ENCODE assay signal across 14 cellular contexts in the genomic region with DNA sequence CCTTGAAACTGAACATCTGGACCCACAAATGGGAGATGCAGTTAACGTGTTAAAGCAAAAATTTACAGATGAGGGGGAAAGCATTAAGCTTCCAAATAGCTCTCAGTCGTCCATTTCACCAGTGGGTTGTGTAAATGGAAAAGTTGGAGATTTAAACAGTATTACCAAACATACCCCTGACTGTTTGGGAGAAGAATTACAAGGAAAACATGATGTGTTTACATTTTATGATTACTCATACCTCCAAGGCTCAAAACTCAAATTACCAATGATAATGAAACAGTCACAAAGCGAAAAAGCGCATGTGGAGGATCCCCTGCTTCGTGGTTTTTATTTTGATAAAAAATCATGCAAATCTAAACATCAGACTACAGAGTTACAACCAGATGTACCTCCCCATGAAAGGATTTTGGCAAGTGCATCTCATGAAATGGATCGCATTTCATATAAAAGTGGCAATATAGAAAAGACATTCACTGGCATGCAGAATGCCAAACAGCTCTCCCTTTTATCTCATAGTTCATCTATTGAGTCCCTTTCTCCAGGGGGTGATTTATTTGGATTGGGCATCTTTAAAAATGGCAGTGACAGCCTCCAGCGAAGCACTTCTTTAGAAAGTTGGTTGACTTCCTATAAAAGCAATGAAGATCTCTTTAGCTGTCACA.
DNase-seq lines count a peak whose midpoint lies in the region; ATAC-seq and TF ChIP-seq lines count a peak whose summit lies in the region.
"Had no signal": no experiment of that assay in that cellular context is flagged by ENCODE, and none has a peak within 500 bp of the region (broad histone marks: within the 10 kb centered on the region; RNA-seq: fewer than 3 reads in every experiment).

No MANE protein-coding gene starts in this region.

- H3K23ac ChIP-seq in IMR-90 (ENCODE audit: low read depth, low read length) (no peak overlapping the region), trophoblast cell (ENCODE audit: low read length) (no peak overlapping the region)

- H2BK5ac ChIP-seq in IMR-90 (ENCODE audit: low read depth, low read length, poor library complexity, severe bottlenecking), result no peak overlapping the region
- no peak overlapping the region for H2BK5ac ChIP-seq in trophoblast cell (ENCODE audit: low read depth, low read length, poor library complexity)

- H3K4ac ChIP-seq in IMR-90 (ENCODE audit: low read depth, low read length) (no peak overlapping the region), trophoblast cell (ENCODE audit: low read depth, low read length) (no peak overlapping the region)

- H3K36me3 ChIP-seq in heart left ventricle, result peaks cover 0 to 19% (median 0%) of the 10 kb centered on the region in 9 donors
- no peaks in the 10 kb centered on the region for H3K36me3 ChIP-seq in IMR-90 (ENCODE audit: control insufficient read depth, insufficient read depth, low read length)
- H3K36me3 ChIP-seq in trophoblast cell (ENCODE audit: control insufficient read depth in 1 of 2, insufficient read depth in 2 of 2, low read length in 2 of 2), result no peaks in the 10 kb centered on the region

- H3K9ac ChIP-seq in IMR-90 (ENCODE audit: low read depth, low read length), result no peak overlapping the region
- no peak overlapping the region for H3K9ac ChIP-seq in trophoblast cell (ENCODE audit: low read length)
- H3K9ac ChIP-seq: KMS-11 had no signal

- H2AK9ac ChIP-seq in IMR-90 (replicated peaks; ENCODE audit: low read depth, low read length, poor library complexity), result no peak overlapping the region

- dilution Hi-C loops in IMR-90 (cut with HindIII; ENCODE audit: low sequenced_read_pairs, unreplicated experiment), result no loop called here

- no peak for ATAC-seq in heart left ventricle
- ATAC-seq in left cardiac atrium, result no peak
- ATAC-seq in IMR-90 (ENCODE audit: low read depth), result peak; percentile 63

- H4K8ac ChIP-seq in IMR-90 (ENCODE audit: low read depth in 2 of 2, low read length in 2 of 2) (no peak overlapping the region), trophoblast cell (ENCODE audit: low read depth, low read length) (no peak overlapping the region)

- no peak overlapping the region for H2BK12ac ChIP-seq in trophoblast cell (ENCODE audit: low read length)

- H3K27ac ChIP-seq in heart left ventricle, result peak overlapping the region in 7 of 12 donors; percentile 67 to 96 (median 76)
- H3K27ac ChIP-seq in IMR-90 (ENCODE audit: insufficient read depth, low read length), result peak overlapping the region; percentile 75; the same call in 1 of the 2 replicates
- H3K27ac ChIP-seq in trophoblast cell (ENCODE audit: low read depth, low read length), result no peak overlapping the region
- H3K27ac ChIP-seq: KMS-11, PC-9 had no signal

- DNase-seq in heart left ventricle (no peak), left cardiac atrium (no peak), IMR-90 (peak; percentile 4), dedifferentiated amniotic fluid mesenchymal stem cell (ENCODE audit: extremely low spot score) (peak; percentile 18), smooth muscle cell of the brain vasculature (ENCODE audit: low read depth, low spot score) (peak; percentile 68), GF-D8 (lab: John Stamatoyannopoulos, UW) (no peak), trophoblast cell (no peak)
- DNase-seq in stimulated activated CD4-positive, alpha-beta T cell treated with anti-CD3 and anti-CD28 coated beads, Interleukin-15, amount 100 ng/mL, for 24 hours, result no peak
- DNase-seq: Caco-2, NCI-H1105 treated with DMSO at 0.1 percent for 48 hours, NCI-H187, NCI-H69, PC-9 had no signal

- WGBS in heart left ventricle, 4 donors, result 89 to 95% (median 93%) methylated on average over 7 of the region's 7 CpGs
- no CpG with 5 or more reads among the region's 7 CpGs for WGBS in IMR-90 (ENCODE audit: extremely low coverage in 2 of 2, insufficient read length in 1 of 2), 2 experiments
- no CpG with 5 or more reads among the region's 7 CpGs for WGBS in trophoblast cell (ENCODE audit: extremely low coverage, insufficient coverage, insufficient read length)

- TF ChIP-seq RAD21 in IMR-90 (IDR thresholded peaks at IDR 0.05; ENCODE audit: low read length), result no peak

- no peak overlapping the region for H2BK15ac ChIP-seq in IMR-90 (ENCODE audit: low read depth, low read length)

- no peak overlapping the region for H4K91ac ChIP-seq in IMR-90 (ENCODE audit: insufficient read depth, low read depth, low read length)
- no peak overlapping the region for H4K91ac ChIP-seq in trophoblast cell (ENCODE audit: low read depth, low read length)

- no peak overlapping the region for H2AFZ ChIP-seq in IMR-90 (replicated peaks; ENCODE audit: low read length, poor library complexity)
- H2AFZ ChIP-seq in trophoblast cell (ENCODE audit: insufficient read depth, low read length, poor library complexity), result no peak overlapping the region
- H2AFZ ChIP-seq: PC-9 had no signal

- no peak overlapping the region for H4K5ac ChIP-seq in IMR-90 (ENCODE audit: low read depth, low read length)

- H2AK5ac ChIP-seq in IMR-90 (ENCODE audit: low read depth, low read length) (no peak overlapping the region), trophoblast cell (ENCODE audit: low read length) (no peak overlapping the region)

- POLR2A ChIA-PET in IMR-90 (lab: Charles Lee; ENCODE audit: unreplicated experiment), result no interaction called here

- intact Hi-C loops in heart left ventricle (cut with DNase I), result loop anchor here in 7 of 10 donors (5.0 to 10.0 kb wide), 8 partner anchors 95 to 973 kb away; a partner anchor contains a TSS
- intact Hi-C loops in left cardiac atrium (cut with DNase I), result loop anchor here in 1 of 2 donors (5.0 to 10.0 kb wide), 2 partner anchors 95 to 217 kb away; no protein-coding TSS in a partner anchor
- intact Hi-C loops in IMR-90 (cut with micrococcal nuclease), result no loop called here

- CTCF ChIA-PET in IMR-90 (lab: Yijun Ruan, JAX), result no interaction called here

- H3K9me1 ChIP-seq in IMR-90 (ENCODE audit: insufficient read depth, low read length), result no peaks in the 10 kb centered on the region

- no peaks in the 10 kb centered on the region for H3K79me2 ChIP-seq in trophoblast cell (ENCODE audit: control insufficient read depth, insufficient read depth, low read length, poor library complexity)

- in situ Hi-C loops in IMR-90 (cut with MboI; ENCODE audit: low sequenced_read_pairs), result no loop called here

- peak overlapping the region; percentile 14; the same call in 1 of the 2 replicates for H2BK120ac ChIP-seq in IMR-90 (ENCODE audit: low read depth, low read length)
- no peak overlapping the region for H2BK120ac ChIP-seq in trophoblast cell (ENCODE audit: insufficient read depth, low read length, poor library complexity)

- H3K18ac ChIP-seq in IMR-90 (ENCODE audit: low read depth, low read length) (no peak overlapping the region), trophoblast cell (ENCODE audit: low read length) (no peak overlapping the region)

- H3K4me1 ChIP-seq in heart left ventricle, result peaks cover 0 to 87% (median 22%) of the 10 kb centered on the region in 12 donors
- H3K4me1 ChIP-seq in IMR-90 (ENCODE audit: control insufficient read depth, insufficient read depth, low read length), result peaks cover 6% of the 10 kb centered on the region
- no peaks in the 10 kb centered on the region for H3K4me1 ChIP-seq in trophoblast cell (ENCODE audit: control insufficient read depth in 1 of 2, insufficient read depth in 2 of 2, low read length in 2 of 2)
- H3K4me1 ChIP-seq: Caco-2 had no signal

- no peak overlapping the region for H2BK20ac ChIP-seq in IMR-90 (ENCODE audit: low read depth, low read length)

- no peak overlapping the region for H4K12ac ChIP-seq in trophoblast cell (ENCODE audit: low read depth, low read length)

- TF ChIP-seq POLR2A in heart left ventricle (IDR thresholded peaks at IDR 0.05) (no peak), IMR-90 (IDR thresholded peaks at IDR 0.05; ENCODE audit: low read depth, low read length) (no peak)

- BruUV-seq in IMR-90 (replicated peaks; lab: Mats Ljungman, UMichigan), result no TSS peak

- TF ChIP-seq CTCF in heart left ventricle (IDR thresholded peaks at IDR 0.05), result no peak
- TF ChIP-seq CTCF in IMR-90 (conservative IDR thresholded peaks at IDR 0.05; ENCODE audit: low read depth, low read length), result no peak

- no peaks in the 10 kb centered on the region for H3K27me3 ChIP-seq in heart left ventricle
- H3K27me3 ChIP-seq in IMR-90 (ENCODE audit: control insufficient read depth, insufficient read depth, low read length), result no peaks in the 10 kb centered on the region; the same call in 1 of the 2 replicates
- H3K27me3 ChIP-seq in trophoblast cell (ENCODE audit: insufficient read depth, low read length), result no peaks in the 10 kb centered on the region

- no peaks in the 10 kb centered on the region for H4K20me1 ChIP-seq in IMR-90 (ENCODE audit: insufficient read depth, low read length)

- no peaks in the 10 kb centered on the region for H3K79me1 ChIP-seq in IMR-90 (ENCODE audit: low read depth in 1 of 2, low read length in 2 of 2)
- no peaks in the 10 kb centered on the region for H3K79me1 ChIP-seq in trophoblast cell (ENCODE audit: low read length)

- H3K14ac ChIP-seq in IMR-90 (replicated peaks; ENCODE audit: low read depth, low read length), result no peak overlapping the region
- H3K14ac ChIP-seq in trophoblast cell (ENCODE audit: low read length), result no peak overlapping the region

- H3K56ac ChIP-seq in IMR-90 (ENCODE audit: extremely low read depth, insufficient read depth, low read length), result no peak overlapping the region

- peak overlapping the region; percentile 61; the same call in 1 of the 2 replicates for H3K4me2 ChIP-seq in IMR-90 (ENCODE audit: low read depth, low read length)
- no peak overlapping the region for H3K4me2 ChIP-seq in trophoblast cell (ENCODE audit: low read length)
- H3K4me2 ChIP-seq: KMS-11, PC-9 had no signal

- no peak overlapping the region for H3K4me3 ChIP-seq in heart left ventricle
- no peak overlapping the region for H3K4me3 ChIP-seq in IMR-90 (ENCODE audit: insufficient read depth, low read depth, low read length)
- no peak overlapping the region for H3K4me3 ChIP-seq in trophoblast cell (ENCODE audit: low read depth, low read length)
- H3K4me3 ChIP-seq: PC-9 had no signal

- H3K9me3 ChIP-seq in heart left ventricle, result no peaks in the 10 kb centered on the region
- no peaks in the 10 kb centered on the region for H3K9me3 ChIP-seq in IMR-90 (ENCODE audit: control insufficient read depth, insufficient read depth, low read length)
- H3K9me3 ChIP-seq in trophoblast cell (ENCODE audit: insufficient read depth, low read depth, low read length), result no peaks in the 10 kb centered on the region
- H3K9me3 ChIP-seq: Caco-2 had no signal

TF ChIP-seq in IMR-90, 13 proteins besides CTCF, POLR2A, EP300 and RAD21:
- TF ChIP-seq FOS (IDR thresholded peaks at IDR 0.05; ENCODE audit: low read depth, low read length), result no peak

Comparison
In these comparisons a context has a peak if more than half of its experiments do, and no peak if none do; other contexts are left out.
1. DNase-seq: peak in IMR-90 (single experiment), dedifferentiated amniotic fluid mesenchymal stem cell (single experiment) and smooth muscle cell of the brain vasculature (single experiment); none in heart left ventricle (0 of 5), left cardiac atrium (single experiment), stimulated activated CD4-positive, alpha-beta T cell treated with anti-CD3 and anti-CD28 coated beads, Interleukin-15, amount 100 ng/mL, for 24 hours (single experiment), GF-D8 (single experiment) and trophoblast cell (0 of 2).